ENCODE assay signal across 8 cellular contexts in genomic region chr17:42798383-42799380, GRCh38. TPM values are rescaled to one million over a fixed set of nuclear protein-coding genes. Genes with fewer than 3 reads are reported as not detected.
DNase-seq lines count a peak whose midpoint lies in the region; ATAC-seq and TF ChIP-seq lines count a peak whose summit lies in the region.

Gene CNTD1, plus strand, starts transcription at chr17:42798861. Its CDS starts 207 bp downstream, at chr17:42799068.
A gene with protein sequence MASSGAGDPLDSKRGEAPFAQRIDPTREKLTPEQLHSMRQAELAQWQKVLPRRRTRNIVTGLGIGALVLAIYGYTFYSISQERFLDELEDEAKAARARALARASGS (minus strand): TSS chr17:42798704. CDS start chr17:42798681, 23 bp downstream.

- ATAC-seq in HG02852 (IDR thresholded peaks at IDR 0.05; ENCODE audit: unreplicated experiment) (peak; percentile 65), GM18870 (IDR thresholded peaks at IDR 0.05; ENCODE audit: unreplicated experiment) (no peak)

- TF ChIP-seq CTCF in GM12865 (IDR thresholded peaks at IDR 0.05; ENCODE audit: insufficient read depth, low read depth, low read length, missing control alignments) (no peak), chondrocyte (IDR thresholded peaks at IDR 0.05) (peak; percentile 53), kidney epithelial cell (IDR thresholded peaks at IDR 0.05; ENCODE audit: insufficient read depth, low read length, poor library complexity, severe bottlenecking) (no peak)

- peak within 1 kb of the TSS; percentile 84 for H3K27ac Mint-ChIP-seq in chondrocyte (ENCODE audit: unreplicated experiment)

- no peaks in the 10 kb centered on the region for H3K27me3 ChIP-seq in kidney epithelial cell (ENCODE audit: control insufficient read depth, insufficient read depth, low read length)

- peak; percentile 89 for DNase-seq in GM12865 (ENCODE audit: low read depth)
- peak; percentile 85 for DNase-seq in NCI-H2227 treated with DMSO at 0.1 percent for 48 hours (lab: John Stamatoyannopoulos, UW)
- peak; percentile 63 for DNase-seq in activated CD4-positive, alpha-beta T cell treated with anti-CD3 and anti-CD28 coated beads for 1 hour
- DNase-seq in chondrocyte (ENCODE audit: low spot score): no peak
- DNase-seq in kidney epithelial cell (ENCODE audit: low read depth): no peak
- DNase-seq in stimulated activated CD4-positive, alpha-beta T cell treated with anti-CD3 and anti-CD28 coated beads, Interleukin-15, amount 100 ng/mL, for 1 hour (ENCODE audit: low read depth in 1 of 2, low spot score in 1 of 2): peak; percentile 37 to 69

- H3K36me3 ChIP-seq in kidney epithelial cell (ENCODE audit: control insufficient read depth, insufficient read depth, low read length): peaks cover 1% of the 10 kb centered on the region

- H3K4me3 ChIP-seq in GM12865 (ENCODE audit: low read depth, low read length) (peak within 1 kb of the TSS; percentile 80), kidney epithelial cell (ENCODE audit: low read depth, low read length) (peak within 1 kb of the TSS; percentile 87)

- H3K9me3 Mint-ChIP-seq in chondrocyte (ENCODE audit: low read depth): no peaks in the 10 kb centered on the region

- peak within 1 kb of the TSS; percentile 90 for H3K4me3 Mint-ChIP-seq in chondrocyte (ENCODE audit: unreplicated experiment)

- no peaks in the 10 kb centered on the region for H3K36me3 Mint-ChIP-seq in chondrocyte (ENCODE audit: low read depth)

- H3K27me3 Mint-ChIP-seq in chondrocyte (ENCODE audit: low read depth): no peaks in the 10 kb centered on the region

- H3K4me1 Mint-ChIP-seq in chondrocyte (ENCODE audit: low read depth): peaks cover 28% of the 10 kb centered on the region

RNA-seq across cellular contexts. Expression of gene CNTD1, which starts in this region (rescaled TPM):
- total RNA-seq in chondrocyte (0.60 TPM in 1 of 3 replicates, not detected in the others), kidney epithelial cell (0.21 TPM in 1 of 2 replicates, not detected in the other)

RNA-seq across cellular contexts. Expression of the second gene that starts in this region (rescaled TPM):
- total RNA-seq in chondrocyte (38.7 to 49.1 TPM (median 39.5 TPM) in 3 replicates), kidney epithelial cell (48.3 and 49.4 TPM in 2 replicates)

Comparison
In these comparisons a context has a peak if more than half of its experiments do, and no peak if none do; other contexts are left out.
1. DNase-seq: peak in GM12865 (single experiment), NCI-H2227 treated with DMSO at 0.1 percent for 48 hours (single experiment), activated CD4-positive, alpha-beta T cell treated with anti-CD3 and anti-CD28 coated beads for 1 hour (single experiment) and stimulated activated CD4-positive, alpha-beta T cell treated with anti-CD3 and anti-CD28 coated beads, Interleukin-15, amount 100 ng/mL, for 1 hour (2 of 2); none in chondrocyte (single experiment) and kidney epithelial cell (single experiment).